In the genomic region with DNA sequence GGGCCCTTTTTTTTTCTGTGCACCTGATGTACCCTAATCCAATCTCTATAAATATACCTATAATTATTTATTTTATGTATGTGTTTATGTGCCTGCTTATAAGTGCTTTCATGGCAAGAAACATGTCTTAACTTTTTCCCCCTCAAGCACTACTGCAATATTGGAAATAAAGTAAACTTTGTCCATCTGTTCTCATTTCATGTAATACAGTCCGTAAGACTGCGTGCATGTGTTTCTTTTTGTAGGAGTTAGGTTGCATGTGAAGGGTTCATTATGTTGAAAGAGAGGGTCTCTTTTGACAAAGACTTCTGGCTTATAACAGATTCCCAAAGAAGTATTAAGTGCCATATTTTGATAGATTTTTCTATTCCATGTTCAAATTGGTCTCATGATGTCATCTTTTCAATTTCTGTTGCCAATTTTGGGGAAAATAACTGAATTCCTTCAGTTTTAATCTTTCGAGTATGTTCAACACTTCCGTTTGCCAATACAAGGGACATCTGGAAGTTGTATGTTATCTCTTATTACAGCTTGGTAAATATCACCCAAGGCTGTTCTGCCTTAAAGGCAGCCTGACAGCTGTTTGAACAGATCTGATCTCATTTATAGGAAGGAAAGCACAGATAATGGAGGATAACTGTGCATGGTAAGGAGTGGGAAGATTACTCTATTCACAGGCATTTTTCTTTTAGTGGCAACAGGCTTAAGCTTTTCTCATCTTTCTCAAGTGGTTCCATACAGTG, we compare ENCODE assay signal across 13 cellular contexts.
DNase-seq lines count a peak whose midpoint lies in the region; ATAC-seq, FAIRE-seq and TF ChIP-seq lines count a peak whose summit lies in the region.
"Had no signal": no experiment of that assay in that cellular context is flagged by ENCODE, and none has a peak within 500 bp of the region (broad histone marks: within the 10 kb centered on the region; RNA-seq: fewer than 3 reads in every experiment).

No MANE protein-coding gene starts in this region.

- peak; percentile 3 for DNase-seq in HFF-Myc (ENCODE audit: extremely low read depth, low read depth)
- DNase-seq in NCI-H82 treated with DMSO at 0.1 percent for 48 hours (lab: John Stamatoyannopoulos, UW; ENCODE audit: unreplicated experiment), result peak; percentile 29
- DNase-seq in K562 (ENCODE audit: extremely low read depth in 1 of 4, low spot score in 3 of 4), result peak in 1 of 4 experiments; percentile 11
- DNase-seq in activated naive CD4-positive, alpha-beta T cell treated with anti-CD3 and anti-CD28 coated beads for 36 hours, result no peak
- DNase-seq in activated effector memory CD4-positive, alpha-beta T cell treated with anti-CD3 and anti-CD28 coated beads, Interleukin-2, amount 50 U/mL, for 16 hours, result no peak
- no peak for DNase-seq in NCI-H1436 (lab: John Stamatoyannopoulos, UW)
- DNase-seq: CD8-positive, alpha-beta memory T cell; NCI-H748 treated with DMSO at 0.1 percent for 48 hours; Peyer's patch; SHP77 treated with DMSO at 0.1 percent for 48 hours had no signal

- H3K4me3 Mint-ChIP-seq in nephron, result no peak overlapping the region
- H3K4me3 Mint-ChIP-seq in activated naive CD4-positive, alpha-beta T cell treated with anti-CD3 and anti-CD28 coated beads for 36 hours, result no peak overlapping the region
- H3K4me3 Mint-ChIP-seq: CD8-positive, alpha-beta memory T cell; GM23338 had no signal

- no peaks in the 10 kb centered on the region for H3K36me3 Mint-ChIP-seq in nephron (ENCODE audit: low read depth)
- H3K36me3 Mint-ChIP-seq in activated naive CD4-positive, alpha-beta T cell treated with anti-CD3 and anti-CD28 coated beads for 36 hours (ENCODE audit: low read depth), result no peaks in the 10 kb centered on the region

- H4K20me1 ChIP-seq in K562 (replicated peaks; ENCODE audit: control insufficient read depth, insufficient read depth, low read length), result no peaks in the 10 kb centered on the region
- H4K20me1 ChIP-seq: BLaER1 had no signal

- H2AFZ ChIP-seq in K562 (ENCODE audit: low read depth, low read length), result no peak overlapping the region
- H2AFZ ChIP-seq: GM23338 had no signal

- no peaks in the 10 kb centered on the region for H3K9me1 ChIP-seq in K562 (ENCODE audit: control insufficient read depth, insufficient read depth, low read length)

- TF ChIP-seq RAD21 in K562 (CRISPR knock-in tag; conservative IDR thresholded peaks at IDR 0.05 in 1 of 2, IDR thresholded peaks at IDR 0.05 in 1 of 2), result no peak

- H3K27ac ChIP-seq in K562 (ENCODE audit: extremely low read depth, low read depth, low read length), result no peak overlapping the region
- H3K27ac ChIP-seq: BLaER1, Peyer's patch had no signal

- H3K4me3 ChIP-seq in HFF-Myc (replicated peaks; ENCODE audit: low read depth, low read length) (no peak overlapping the region), K562 (no peak overlapping the region)
- H3K4me3 ChIP-seq: BLaER1, GM23338, Peyer's patch had no signal

- 0 out of 2 replicates have a peak, but pooled peaks have one; percentile 8 for TF ChIP-seq EP300 in K562 (IDR thresholded peaks at IDR 0.05; ENCODE audit: low read length)

- no peak overlapping the region for H3K9ac ChIP-seq in K562 (ENCODE audit: insufficient read depth in 1 of 2, low read depth in 2 of 2, low read length in 2 of 2)
- H3K9ac ChIP-seq: BLaER1 had no signal

- in situ Hi-C loops in K562 (cut with MboI), result no loop called here

- no peaks in the 10 kb centered on the region for H3K27me3 ChIP-seq in K562 (ENCODE audit: control insufficient read depth in 2 of 2, insufficient read depth in 2 of 2, low read length in 2 of 2)
- H3K27me3 ChIP-seq: BLaER1, Peyer's patch had no signal

- H3K79me2 ChIP-seq in K562 (ENCODE audit: control insufficient read depth, insufficient read depth, low read length), result no peaks in the 10 kb centered on the region

- H3K9me3 Mint-ChIP-seq in nephron, result peaks cover 15% of the 10 kb centered on the region
- H3K9me3 Mint-ChIP-seq in activated naive CD4-positive, alpha-beta T cell treated with anti-CD3 and anti-CD28 coated beads for 36 hours, result peaks cover 18% of the 10 kb centered on the region

- H3K4me1 ChIP-seq in K562 (replicated peaks in 1 of 2; ENCODE audit: control insufficient read depth in 2 of 2, insufficient read depth in 2 of 2, low read length in 2 of 2), result no peaks in the 10 kb centered on the region
- H3K4me1 ChIP-seq: BLaER1, Peyer's patch had no signal

- no peak for TF ChIP-seq CTCF in HFF-Myc (IDR thresholded peaks at IDR 0.05; ENCODE audit: low read depth, low read length, missing control alignments)
- no peak for TF ChIP-seq CTCF in K562 (IDR thresholded peaks at IDR 0.05 in 2 of 3, conservative IDR thresholded peaks at IDR 0.05 in 1 of 3; ENCODE audit: insufficient read depth in 2 of 3, low read depth in 1 of 3, low read length in 3 of 3)
- no peak for TF ChIP-seq CTCF in nephron (IDR thresholded peaks at IDR 0.05; ENCODE audit: unreplicated experiment in 3 of 3)

- 2% methylated on average over 4 of the region's 4 CpGs for WGBS in K562 (ENCODE audit: insufficient coverage, low coverage, missing lambda C conversion rate)

- POLR2A ChIA-PET in K562 (lab: Yijun Ruan, JAX), result no interaction called here

- ATAC-seq in K562, result no peak
- ATAC-seq: GM23338 had no signal

- H3K4me1 Mint-ChIP-seq in nephron, result peaks cover 11% of the 10 kb centered on the region
- no peaks in the 10 kb centered on the region for H3K4me1 Mint-ChIP-seq in activated naive CD4-positive, alpha-beta T cell treated with anti-CD3 and anti-CD28 coated beads for 36 hours (ENCODE audit: low read depth)
- H3K4me1 Mint-ChIP-seq: CD8-positive, alpha-beta memory T cell had no signal

- CTCF ChIA-PET in K562 (lab: Yijun Ruan, JAX; ENCODE audit: low intra/inter-chr PET ratio), result no interaction called here
- CTCF ChIA-PET in activated naive CD4-positive, alpha-beta T cell treated with anti-CD3 and anti-CD28 coated beads for 36 hours (lab: Charles Lee), result interaction anchor here (0.5 kb wide), 1 partner anchor 804 kb away, joined by 3 read pairs; no protein-coding TSS in a partner anchor

- no peak for FAIRE-seq in K562 (lab: Jason Lieb, UNC)

- intact Hi-C loops in K562 (cut with micrococcal nuclease), result no loop called here
- intact Hi-C loops in activated naive CD4-positive, alpha-beta T cell treated with anti-CD3 and anti-CD28 coated beads for 36 hours (cut with micrococcal nuclease), result no loop called here

- TF ChIP-seq POLR2A in K562 (conservative IDR thresholded peaks at IDR 0.05), result no peak

- H3K9me3 ChIP-seq in K562 (replicated peaks; ENCODE audit: control insufficient read depth, insufficient read depth, low read depth, low read length), result no peaks in the 10 kb centered on the region; the same call in 1 of the 2 replicates
- H3K9me3 ChIP-seq: Peyer's patch had no signal

- H3K4me2 ChIP-seq in K562 (ENCODE audit: insufficient read depth, low read length), result no peak overlapping the region
- H3K4me2 ChIP-seq: BLaER1, GM23338 had no signal

- H3K27me3 Mint-ChIP-seq in nephron (ENCODE audit: low read depth), result no peaks in the 10 kb centered on the region
- H3K27me3 Mint-ChIP-seq in activated naive CD4-positive, alpha-beta T cell treated with anti-CD3 and anti-CD28 coated beads for 36 hours (ENCODE audit: low read depth), result no peaks in the 10 kb centered on the region

- BruUV-seq in K562 (replicated peaks; lab: Mats Ljungman, UMichigan), result no TSS peak

- H3K27ac Mint-ChIP-seq in nephron, result peak overlapping the region; percentile 51 to 70 (median 68)
- no peak overlapping the region for H3K27ac Mint-ChIP-seq in activated naive CD4-positive, alpha-beta T cell treated with anti-CD3 and anti-CD28 coated beads for 36 hours
- H3K27ac Mint-ChIP-seq: CD8-positive, alpha-beta memory T cell; GM23338 had no signal

- no peaks in the 10 kb centered on the region for H3K36me3 ChIP-seq in K562 (ENCODE audit: control insufficient read depth, insufficient read depth, low read length)
- H3K36me3 ChIP-seq: BLaER1, Peyer's patch had no signal

TF ChIP-seq in K562, 482 proteins besides CTCF, POLR2A, EP300 and RAD21:
- TF ChIP-seq DMBX1 (CRISPR knock-in tag; IDR thresholded peaks at IDR 0.05; ENCODE audit: borderline replicate concordance), result peak; percentile 81; the same call in 1 of the 2 replicates
- TF ChIP-seq JUND (IDR thresholded peaks at IDR 0.05; ENCODE audit: borderline replicate concordance, low read depth, low read length), result no peak
- TF ChIP-seq JUND (tag; IDR thresholded peaks at IDR 0.05; ENCODE audit: borderline replicate concordance, low read depth, low read length), result peak; percentile 46; the same call in 1 of the 3 replicates
- TF ChIP-seq NFIC (IDR thresholded peaks at IDR 0.05), result peak; percentile 17; the same call in 1 of the 2 replicates
- TF ChIP-seq TEAD4 (IDR thresholded peaks at IDR 0.05; ENCODE audit: low read length), result peak; percentile 90
- TF ChIP-seq TEAD4 (CRISPR knock-in tag; IDR thresholded peaks at IDR 0.05; ENCODE audit: borderline replicate concordance), result no peak
- TF ChIP-seq ZZZ3 (IDR thresholded peaks at IDR 0.05), result no peak
- no peak for TF ChIP-seq ETS2 (tag; IDR thresholded peaks at IDR 0.05; ENCODE audit: borderline replicate concordance, poor library complexity, severe bottlenecking)
- TF ChIP-seq SRSF1 (IDR thresholded peaks at IDR 0.05; ENCODE audit: low read depth, low read length), result no peak
- peak; percentile 62 for TF ChIP-seq NCOR1 (IDR thresholded peaks at IDR 0.05)
- no peak for TF ChIP-seq NBN (IDR thresholded peaks at IDR 0.05; ENCODE audit: low read depth)
- peak; percentile 77; the same call in 1 of the 2 replicates for TF ChIP-seq PML (IDR thresholded peaks at IDR 0.05; ENCODE audit: low read length)
- TF ChIP-seq TAL1 (IDR thresholded peaks at IDR 0.05), result peak; percentile 74
- TF ChIP-seq KLF16 (IDR thresholded peaks at IDR 0.05), result peak; percentile 59; the same call in 1 of the 2 replicates
- no peak for TF ChIP-seq NCOA1 (IDR thresholded peaks at IDR 0.05; ENCODE audit: low read depth)
- no peak for TF ChIP-seq BHLHE40 (IDR thresholded peaks at IDR 0.05; ENCODE audit: low read length)
- TF ChIP-seq CBFA2T2 (conservative IDR thresholded peaks at IDR 0.05), result peak; percentile 72
- TF ChIP-seq MTA2 (IDR thresholded peaks at IDR 0.05; ENCODE audit: low read depth), result peak; percentile 49
- peak; percentile 35; the same call in 1 of the 2 replicates for TF ChIP-seq TCF3 (CRISPR knock-in tag; IDR thresholded peaks at IDR 0.05)
- peak; percentile 49 for TF ChIP-seq ARID1B (IDR thresholded peaks at IDR 0.05)
- peak; percentile 62 to 72 for TF ChIP-seq TRIM24 (IDR thresholded peaks at IDR 0.05)
- 0 out of 2 replicates have a peak, but pooled peaks have one; percentile 18 for TF ChIP-seq STAT5A (IDR thresholded peaks at IDR 0.05; ENCODE audit: borderline replicate concordance, low read length)
- 0 out of 2 replicates have a peak, but pooled peaks have one; percentile 19 for TF ChIP-seq SOX6 (IDR thresholded peaks at IDR 0.05)
- peak; percentile 79 for TF ChIP-seq CBFA2T3 (IDR thresholded peaks at IDR 0.05)
TF ChIP-seq in K562: peak in this region for 16.

Comparison
In these comparisons a context has a peak if more than half of its experiments do, and no peak if none do; other contexts are left out.
1. DNase-seq: peak in HFF-Myc (single experiment) and NCI-H82 treated with DMSO at 0.1 percent for 48 hours (single experiment); none in activated naive CD4-positive, alpha-beta T cell treated with anti-CD3 and anti-CD28 coated beads for 36 hours (single experiment), activated effector memory CD4-positive, alpha-beta T cell treated with anti-CD3 and anti-CD28 coated beads, Interleukin-2, amount 50 U/mL, for 16 hours (single experiment) and NCI-H1436 (single experiment).